In the genomic region with DNA sequence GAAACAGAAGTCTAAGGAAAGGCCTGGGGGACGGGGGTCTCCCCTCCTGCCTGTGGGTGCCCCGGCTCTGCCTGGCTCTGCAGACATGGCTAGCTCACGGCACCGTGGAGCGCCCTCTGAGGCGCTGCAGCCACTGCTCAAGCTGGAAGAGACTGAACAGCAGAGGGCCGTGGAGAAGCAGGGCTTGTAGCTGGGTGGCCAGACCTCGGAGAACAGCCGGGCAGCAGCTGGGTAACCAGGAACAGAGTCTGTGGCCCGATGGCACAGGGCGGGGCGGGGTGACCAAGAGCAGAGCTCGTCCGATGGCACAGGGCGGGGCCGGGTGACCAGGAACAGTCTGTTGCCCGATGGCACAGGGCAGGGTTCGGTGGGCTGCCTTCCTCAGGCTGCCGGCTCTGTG, we compare ENCODE assay signal across 16 cellular contexts. TPM values are rescaled to one million over a fixed set of nuclear protein-coding genes. Genes with fewer than 3 reads are reported as not detected.
"Had no signal": no experiment of that assay in that cellular context is flagged by ENCODE, and none has a peak within 500 bp of the region (broad histone marks: within the 10 kb centered on the region; RNA-seq: fewer than 3 reads in every experiment).

No MANE protein-coding gene starts in this region.

- H3K9me3 ChIP-seq: psoas muscle, right lobe of liver, tibial nerve had no signal

- H3K27me3 Mint-ChIP-seq: activated T-helper 17 cell treated with anti-CD3 and anti-CD28 coated beads, Interleukin-2, amount 50 U/mL, for 72 hours; dendritic cell treated with granulocyte-macrophage colony-stimulating factor and Interleukin-4, amounts not matched to agents 40 ng/mL and 50 ng/mL, for 4 days; effector memory CD8-positive, alpha-beta T cell; memory B cell had no signal

- H3K36me3 Mint-ChIP-seq: natural killer cell had no signal

- H3K4me3 ChIP-seq: psoas muscle, right lobe of liver, tibial nerve had no signal

- H3K4me3 Mint-ChIP-seq: activated T-helper 17 cell treated with anti-CD3 and anti-CD28 coated beads, Interleukin-2, amount 50 U/mL, for 72 hours; dendritic cell treated with granulocyte-macrophage colony-stimulating factor and Interleukin-4, amounts not matched to agents 40 ng/mL and 50 ng/mL, for 4 days; effector memory CD8-positive, alpha-beta T cell; memory B cell; natural killer cell had no signal

- DNase-seq: activated CD4-positive, CD25-positive, alpha-beta regulatory T cell treated with anti-CD3 and anti-CD28 coated beads, Interleukin-2, amount 50 U/mL, for 72 hours; activated naive CD4-positive, alpha-beta T cell treated with Interleukin-2 at 50 U/mL for 16 hours; effector memory CD8-positive, alpha-beta T cell; natural killer cell; right lobe of liver; stimulated activated CD4-positive, alpha-beta T cell treated with anti-CD3 and anti-CD28 coated beads, Interleukin-1b, Interleukin-23, amount 100 ng/mL, for 48 hours; T-helper 1 cell had no signal

- H3K27ac Mint-ChIP-seq: activated T-helper 17 cell treated with anti-CD3 and anti-CD28 coated beads, Interleukin-2, amount 50 U/mL, for 72 hours; dendritic cell treated with granulocyte-macrophage colony-stimulating factor and Interleukin-4, amounts not matched to agents 40 ng/mL and 50 ng/mL, for 4 days; effector memory CD8-positive, alpha-beta T cell; memory B cell; natural killer cell had no signal

- H3K27me3 ChIP-seq: right lobe of liver, tibial nerve had no signal

- H3K4me1 Mint-ChIP-seq: activated T-helper 17 cell treated with anti-CD3 and anti-CD28 coated beads, Interleukin-2, amount 50 U/mL, for 72 hours; natural killer cell had no signal

- H3K27ac ChIP-seq: epithelial cell of prostate, psoas muscle, right lobe of liver, tibial nerve had no signal

- ATAC-seq: activated T-helper 17 cell treated with anti-CD3 and anti-CD28 coated beads, Interleukin-2, amount 50 U/mL, for 72 hours; effector memory CD8-positive, alpha-beta T cell; left lobe of liver; natural killer cell; psoas muscle; right lobe of liver had no signal

- H3K9me3 Mint-ChIP-seq: activated T-helper 17 cell treated with anti-CD3 and anti-CD28 coated beads, Interleukin-2, amount 50 U/mL, for 72 hours; dendritic cell treated with granulocyte-macrophage colony-stimulating factor and Interleukin-4, amounts not matched to agents 40 ng/mL and 50 ng/mL, for 4 days; effector memory CD8-positive, alpha-beta T cell; memory B cell; natural killer cell had no signal

- H3K4me1 ChIP-seq: psoas muscle, right lobe of liver, tibial nerve had no signal

RNA-seq across cellular contexts. Expression of a gene that starts 47.2 kb away (rescaled TPM):
- total RNA-seq: fibroblast of lung, frontal cortex had no signal
- polyA plus RNA-seq: fibroblast of lung had no signal
